Comparison of ENCODE assay signal across 19 cellular contexts in genomic region chr1:54401799-54402198, GRCh38. TPM values are rescaled to one million over a fixed set of nuclear protein-coding genes. Genes with fewer than 3 reads are reported as not detected.
A peak's percentile ranks its signal among the peaks of the same experiment; 100 is the strongest.
DNase-seq lines count a peak whose midpoint lies in the region; ATAC-seq and TF ChIP-seq lines count a peak whose summit lies in the region.
"Had no signal": no experiment of that assay in that cellular context is flagged by ENCODE, and none has a peak within 500 bp of the region (broad histone marks: within the 10 kb centered on the region; RNA-seq: fewer than 3 reads in every experiment).

No MANE protein-coding gene starts in this region.

- H3K4me1 ChIP-seq in skeletal muscle tissue (ENCODE audit: control insufficient read depth in 3 of 3, insufficient read depth in 3 of 3, low read length in 3 of 3), result peaks cover 56 to 76% (median 67%) of the 10 kb centered on the region in 3 donors
- peaks cover 7 to 42% of the 10 kb centered on the region in 2 donors for H3K4me1 ChIP-seq in adrenal gland (replicated peaks in 1 of 2)
- peaks cover 41% of the 10 kb centered on the region for H3K4me1 ChIP-seq in testis

- H3K36me3 ChIP-seq in skeletal muscle tissue (ENCODE audit: control insufficient read depth in 3 of 3, insufficient read depth in 3 of 3, low read length in 3 of 3), result peaks cover 24 to 39% (median 31%) of the 10 kb centered on the region in 3 donors
- peaks cover 0 to 47% of the 10 kb centered on the region in 2 donors for H3K36me3 ChIP-seq in adrenal gland (replicated peaks in 1 of 2)
- no peaks in the 10 kb centered on the region for H3K36me3 ChIP-seq in testis (ENCODE audit: low read depth, missing control alignments)
- H3K36me3 ChIP-seq: neutrophil had no signal

- H3K9me3 Mint-ChIP-seq in activated T-cell treated with anti-CD3 and anti-CD28 coated beads, Interleukin-2, amount 50 U/mL, for 72 hours, result no peaks in the 10 kb centered on the region

- no peaks in the 10 kb centered on the region for H3K9me3 ChIP-seq in skeletal muscle tissue (ENCODE audit: control insufficient read depth in 3 of 3, low read length in 3 of 3)
- no peaks in the 10 kb centered on the region for H3K9me3 ChIP-seq in adrenal gland (replicated peaks in 1 of 3)
- no peaks in the 10 kb centered on the region for H3K9me3 ChIP-seq in testis
- H3K9me3 ChIP-seq: HAP-1, neutrophil had no signal

- H3K4me3 Mint-ChIP-seq in activated T-cell treated with anti-CD3 and anti-CD28 coated beads, Interleukin-2, amount 50 U/mL, for 72 hours, result peak overlapping the region in 1 of 2 donors; percentile 33
- H3K4me3 Mint-ChIP-seq: activated CD4-positive, alpha-beta T cell treated with anti-CD3 and anti-CD28 coated beads for 36 hours; CD14-positive monocyte had no signal

- TF ChIP-seq CTCF in coronary artery (IDR thresholded peaks at IDR 0.05) (no peak), adrenal gland (IDR thresholded peaks at IDR 0.05) (no peak), testis (IDR thresholded peaks at IDR 0.05) (no peak)

- H3K27me3 ChIP-seq in skeletal muscle tissue (ENCODE audit: control insufficient read depth in 3 of 3, insufficient read depth in 3 of 3, low read length in 3 of 3) (no peaks in the 10 kb centered on the region), adrenal gland (no peaks in the 10 kb centered on the region), testis (no peaks in the 10 kb centered on the region)

- H3K4me3 ChIP-seq in coronary artery (peak overlapping the region; percentile 32), skeletal muscle tissue (ENCODE audit: low read length in 3 of 3) (peak overlapping the region in 1 of 3 donors; percentile 4), adrenal gland (no peak overlapping the region), testis (no peak overlapping the region)
- H3K4me3 ChIP-seq: HAP-1 had no signal

- H3K27ac ChIP-seq in coronary artery (peak overlapping the region in 1 of 2 donors; percentile 95), skeletal muscle tissue (ENCODE audit: low read depth, low read length) (peak overlapping the region; percentile 28), adrenal gland (peak overlapping the region in 1 of 5 donors; percentile 76), testis (no peak overlapping the region)
- H3K27ac ChIP-seq: neutrophil had no signal

- peak overlapping the region; percentile 55 for H3K27ac Mint-ChIP-seq in activated T-cell treated with anti-CD3 and anti-CD28 coated beads, Interleukin-2, amount 50 U/mL, for 72 hours
- H3K27ac Mint-ChIP-seq: CD14-positive monocyte had no signal

- H3K9ac ChIP-seq in skeletal muscle tissue (ENCODE audit: low read depth in 1 of 3, low read length in 3 of 3), result peak overlapping the region in 2 of 3 donors; percentile 10

- H3K4me1 Mint-ChIP-seq in activated T-cell treated with anti-CD3 and anti-CD28 coated beads, Interleukin-2, amount 50 U/mL, for 72 hours (ENCODE audit: low read depth), result peaks cover 76% of the 10 kb centered on the region

- no peak for DNase-seq in activated T-cell treated with anti-CD3 and anti-CD28 coated beads, Interleukin-2, amount 50 U/mL, for 72 hours
- DNase-seq in activated T-cell treated with anti-CD3 and anti-CD28 coated beads, Interleukin-2, amount 50 U/mL, for 48 hours, result no peak
- DNase-seq in NCI-H2107 treated with DMSO at 0.1 percent for 48 hours (lab: John Stamatoyannopoulos, UW; ENCODE audit: unreplicated experiment) (peak; percentile 97), coronary artery (ENCODE audit: low spot score) (no peak), adrenal gland (no peak), testis (no peak)
- DNase-seq in activated T-cell treated with anti-CD3 and anti-CD28 coated beads, Interleukin-2, amount 50 U/mL, for 1 hour, result no peak
- DNase-seq: activated CD4-positive, alpha-beta T cell treated with anti-CD3 and anti-CD28 coated beads for 36 hours; activated CD8-positive, alpha-beta memory T cell treated with anti-CD3 and anti-CD28 coated beads, Interleukin-2, amount 50 U/mL, for 48 hours; mesenchymal stem cell; NCI-H2171 treated with DMSO at 0.1 percent for 48 hours; stimulated activated CD4-positive, alpha-beta T cell treated with anti-CD3 and anti-CD28 coated beads, Interleukin-2, amount 100 ng/mL, for 48 hours; T1000 had no signal

- peaks cover 25 to 47% of the 10 kb centered on the region in 2 donors for H3K36me3 Mint-ChIP-seq in activated T-cell treated with anti-CD3 and anti-CD28 coated beads, Interleukin-2, amount 50 U/mL, for 72 hours (ENCODE audit: insufficient read depth in 2 of 2)

- no peak for TF ChIP-seq POLR2A in adrenal gland (IDR thresholded peaks at IDR 0.05)
- no peak for TF ChIP-seq POLR2A in testis (IDR thresholded peaks at IDR 0.05)

- no peak for ATAC-seq in activated T-cell treated with anti-CD3 and anti-CD28 coated beads, Interleukin-2, amount 50 U/mL, for 72 hours (replicated peaks in 1 of 2)
- ATAC-seq: activated CD4-positive, alpha-beta T cell treated with anti-CD3 and anti-CD28 coated beads for 36 hours; GM12878; sciatic nerve had no signal

- intact Hi-C loops in adrenal gland (cut with DNase I), result loop anchor here (10.0 kb wide), 1 partner anchor 127 kb away; no protein-coding TSS in a partner anchor
- intact Hi-C loops in testis (cut with DNase I; ENCODE audit: low total_unique reads), result loop anchor here (10.0 kb wide), 1 partner anchor 277 kb away; no protein-coding TSS in a partner anchor

- no peaks in the 10 kb centered on the region for H3K27me3 Mint-ChIP-seq in activated T-cell treated with anti-CD3 and anti-CD28 coated beads, Interleukin-2, amount 50 U/mL, for 72 hours (ENCODE audit: low read depth)
- H3K27me3 Mint-ChIP-seq: activated CD4-positive, alpha-beta T cell treated with anti-CD3 and anti-CD28 coated beads for 36 hours had no signal

- WGBS in adrenal gland, 4 donors, result 62 to 76% (median 67%) methylated on average over 6 of the region's 6 CpGs
- WGBS in testis, 2 donors, result 55 to 61% methylated on average over 6 of the region's 6 CpGs

RNA-seq across cellular contexts. Expression of gene SSBP3, which starts 4.4 kb away (rescaled TPM):
- total RNA-seq in activated T-cell treated with anti-CD3 and anti-CD28 coated beads, Interleukin-2, amount 50 U/mL, for 72 hours, result 10 to 100 TPM; 70.1 to 84.9 TPM
- total RNA-seq in skeletal muscle tissue, result 27.1 TPM
- 10 to 100 TPM; 17.9 to 91.5 (median 55.4) TPM for total RNA-seq in adrenal gland
- polyA plus RNA-seq in adrenal gland, result 100 to 1,000 TPM in 1 of 3 donors, 10 to 100 TPM in 2; 70.8 to 150 (median 86.5) TPM
- 10 to 100 TPM; 91.6 to 99.0 TPM for total RNA-seq in testis
- polyA plus RNA-seq in testis (ENCODE audit: insufficient read depth, low read depth, low replicate concordance), result 88.8 TPM
